In the genomic region with DNA sequence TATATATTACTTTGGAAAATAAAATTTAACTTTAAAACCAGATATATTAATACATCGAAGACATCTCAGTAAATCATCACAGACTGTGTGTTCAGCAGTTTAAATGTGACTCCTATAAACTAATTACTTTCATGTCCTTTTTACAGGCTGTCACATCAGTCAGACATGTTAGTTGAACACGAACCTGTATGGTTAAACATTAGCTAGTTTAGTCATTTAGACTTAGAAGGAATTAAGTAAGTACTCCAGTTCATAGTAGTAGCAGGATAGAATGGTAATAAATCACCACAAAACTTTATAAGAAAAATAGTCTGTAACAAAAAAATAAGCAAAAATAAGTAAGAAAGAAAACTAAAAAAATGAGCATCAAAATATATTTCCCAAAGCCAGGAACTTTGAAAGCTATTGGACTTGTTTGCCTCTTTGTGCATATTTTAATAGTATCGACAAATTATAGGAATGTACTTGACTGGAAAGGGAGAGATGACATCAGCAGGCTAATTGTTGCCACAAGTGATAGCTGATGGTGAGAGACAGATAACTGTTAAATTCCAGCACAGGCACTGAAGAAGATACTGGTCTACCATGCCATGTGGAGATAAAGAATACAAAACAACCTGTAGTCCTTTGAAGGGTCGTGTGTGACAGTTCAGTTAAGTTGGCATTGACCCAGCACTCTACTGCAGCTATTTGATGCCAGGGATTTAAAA, we compare ENCODE assay signal across 28 cellular contexts.
A peak's percentile ranks its signal among the peaks of the same experiment; 100 is the strongest.
DNase-seq lines count a peak whose midpoint lies in the region; ATAC-seq, FAIRE-seq and TF ChIP-seq lines count a peak whose summit lies in the region.
"Had no signal": no experiment of that assay in that cellular context is flagged by ENCODE, and none has a peak within 500 bp of the region (broad histone marks: within the 10 kb centered on the region; RNA-seq: fewer than 3 reads in every experiment).

No MANE protein-coding gene starts in this region.

- DNase-seq in DMS53 treated with DMSO at 0.1 percent for 48 hours (lab: John Stamatoyannopoulos, UW; ENCODE audit: unreplicated experiment) (peak; percentile 19), LoVo (ENCODE audit: low spot score) (peak; percentile 11), mucosa of descending colon (no peak), BE2C (no peak), GM10266 (ENCODE audit: extremely low spot score) (no peak), medulla oblongata (ENCODE audit: extremely low spot score) (no peak), NCI-H2171 (lab: John Stamatoyannopoulos, UW) (no peak)
- DNase-seq: activated B cell treated with CpG ODN at 0.5 μM for 24 hours; activated CD4-positive, alpha-beta T cell treated with anti-CD3 and anti-CD28 coated beads, Interleukin-2, amount 50 U/mL, for 4 hours; activated CD8-positive, alpha-beta memory T cell treated with anti-CD3 and anti-CD28 coated beads, Interleukin-2, amount 50 U/mL, for 48 hours; anterior cingulate cortex; effector memory CD8-positive, alpha-beta T cell; gastrocnemius medialis; islet precursor cell; NCI-H1092; NCI-H187 treated with DMSO at 0.1 percent for 48 hours; OCI-M1; retina; stimulated activated CD4-positive, alpha-beta T cell treated with anti-CD3 and anti-CD28 coated beads, Interleukin-4, amount 100 ng/mL, for 1 hour; upper lobe of right lung had no signal

- ATAC-seq in mucosa of descending colon: peak; percentile 77
- ATAC-seq: activated naive CD4-positive, alpha-beta T cell treated with anti-CD3 and anti-CD28 coated beads, Interleukin-2, amount 50 U/mL, for 72 hours; activated T-helper 17 cell treated with anti-CD3 and anti-CD28 coated beads, Interleukin-2, amount 50 U/mL, for 72 hours; effector memory CD8-positive, alpha-beta T cell; gastrocnemius medialis; Right ventricle myocardium inferior; stimulated activated memory B cell treated with anti-CD40 and anti-IgM and Interleukin-4, amounts not matched to agents 10 μg/mL and 1 μg/mL and 100 μg/mL, for 72 hours; upper lobe of right lung had no signal

- H3K9me3 ChIP-seq in mucosa of descending colon (peaks cover 13% of the 10 kb centered on the region), BE2C (no peaks in the 10 kb centered on the region)
- H3K9me3 ChIP-seq: gastrocnemius medialis had no signal

- FAIRE-seq in islet of Langerhans (lab: Jason Lieb, UNC): peak; percentile 92

- TF ChIP-seq CTCF in mucosa of descending colon (IDR thresholded peaks at IDR 0.05) (no peak), BE2C (IDR thresholded peaks at IDR 0.05; ENCODE audit: low read depth, low read length) (no peak), GM10266 (IDR thresholded peaks at IDR 0.05; ENCODE audit: control insufficient read depth, insufficient read depth, low read depth, missing control alignments) (no peak)

- H3K36me3 ChIP-seq in mucosa of descending colon (ENCODE audit: low read depth) (no peaks in the 10 kb centered on the region), BE2C (peaks cover 2% of the 10 kb centered on the region; the same call in 1 of the 2 replicates)
- H3K36me3 ChIP-seq: upper lobe of right lung had no signal

- H3K27me3 ChIP-seq in BE2C: no peaks in the 10 kb centered on the region
- H3K27me3 ChIP-seq: esophagus muscularis mucosa, gastrocnemius medialis, upper lobe of right lung had no signal

- H3K4me3 ChIP-seq in mucosa of descending colon: no peak overlapping the region
- H3K4me3 ChIP-seq in BE2C (ENCODE audit: low read depth, low read length): no peak overlapping the region
- H3K4me3 ChIP-seq: coronary artery, esophagus muscularis mucosa, gastrocnemius medialis, HAP-1, upper lobe of right lung had no signal

- H3K4me1 ChIP-seq in mucosa of descending colon (ENCODE audit: low read depth) (no peaks in the 10 kb centered on the region), BE2C (no peaks in the 10 kb centered on the region)
- H3K4me1 ChIP-seq: gastrocnemius medialis, HAP-1, upper lobe of right lung had no signal

- intact Hi-C loops in mucosa of descending colon (cut with DNase I, micrococcal nuclease): no loop called here

Comparison
In these comparisons a context has a peak if more than half of its experiments do, and no peak if none do; other contexts are left out.
1. DNase-seq: peak in DMS53 treated with DMSO at 0.1 percent for 48 hours (single experiment) and LoVo (single experiment); none in mucosa of descending colon (0 of 3), BE2C (single experiment), GM10266 (single experiment), medulla oblongata (single experiment) and NCI-H2171 (single experiment).